ENCODE assay signal across 36 cellular contexts in genomic region chr3:37372669-37373068, GRCh38.
"Had no signal": no experiment of that assay in that cellular context is flagged by ENCODE, and none has a peak within 500 bp of the region (broad histone marks: within the 10 kb centered on the region; RNA-seq: fewer than 3 reads in every experiment).

No MANE protein-coding gene starts in this region.

- H3K4me1 ChIP-seq: ascending aorta had no signal

- ATAC-seq: activated CD8-positive, alpha-beta T cell treated with anti-CD3 and anti-CD28 coated beads for 36 hours; activated naive CD8-positive, alpha-beta T cell treated with anti-CD3 and anti-CD28 coated beads, Interleukin-2, amount 50 U/mL, for 24 hours had no signal

- H3K4me3 Mint-ChIP-seq: activated B cell treated with CpG ODN at 0.5 μM for 24 hours; activated CD4-positive, alpha-beta memory T cell treated with anti-CD3 and anti-CD28 coated beads for 36 hours; activated CD4-positive, alpha-beta T cell treated with anti-CD3 and anti-CD28 coated beads, Interleukin-2, amount 10 ng/mL, durations not matched to agents 24 days and 14 days; activated CD8-positive, alpha-beta T cell treated with anti-CD3 and anti-CD28 coated beads for 36 hours; activated naive CD4-positive, alpha-beta T cell treated with anti-CD3 and anti-CD28 coated beads, Interleukin-2, amount 10 ng/mL, durations not matched to agents 7 days and 5 days; activated naive CD8-positive, alpha-beta T cell; activated naive CD8-positive, alpha-beta T cell treated with anti-CD3 and anti-CD28 coated beads, Interleukin-2, amount 10 ng/mL, durations not matched to agents 7 days and 5 days; activated naive CD8-positive, alpha-beta T cell treated with anti-CD3 and anti-CD28 coated beads, Interleukin-2, amount 50 U/mL, for 24 hours; activated T-cell treated with anti-CD3 and anti-CD28 coated beads, Interleukin-2, amount 50 U/mL, for 24 hours; brain; central memory CD8-positive, alpha-beta T cell; T-helper 1 cell treated with Interleukin-12 subunit alpha and Interleukin-12 subunit beta and Interleukin-4 antibody, amounts not matched to agents 30 μg/mL and 1 μg/mL, for 36 hours; T-helper 2 cell treated with Interferon-gamma antibody and Interleukin-4, amounts not matched to agents 5 μg/mL and 100 μg/mL, for 36 hours had no signal

- DNase-seq: activated B cell treated with CpG ODN at 0.5 μM for 24 hours; activated CD4-positive, alpha-beta memory T cell treated with anti-CD3 and anti-CD28 coated beads for 36 hours; activated CD4-positive, alpha-beta T cell treated with anti-CD3 and anti-CD28 coated beads for 4 hours; activated CD4-positive, alpha-beta T cell treated with anti-CD3 and anti-CD28 coated beads, Interleukin-2, amount 10 ng/mL, durations not matched to agents 24 days and 14 days; activated CD4-positive, alpha-beta T cell treated with anti-CD3 and anti-CD28 coated beads, Interleukin-2, amount 50 U/mL, for 1 hour; activated CD4-positive, alpha-beta T cell treated with anti-CD3 and anti-CD28 coated beads, Interleukin-2, amount 50 U/mL, for 4 hours; activated CD4-positive, CD25-positive, alpha-beta regulatory T cell treated with anti-CD3 and anti-CD28 coated beads, Interleukin-2, amount 50 U/mL, for 72 hours; activated CD8-positive, alpha-beta memory T cell treated with anti-CD3 and anti-CD28 coated beads, Interleukin-2, amount 50 U/mL, for 4 hours; activated CD8-positive, alpha-beta T cell treated with anti-CD3 and anti-CD28 coated beads for 36 hours; activated effector memory CD4-positive, alpha-beta T cell treated with Interleukin-2 at 50 U/mL for 16 hours; activated gamma-delta T cell; activated naive CD4-positive, alpha-beta T cell treated with anti-CD3 and anti-CD28 coated beads, Interleukin-2, amount 10 ng/mL, durations not matched to agents 7 days and 5 days; activated naive CD4-positive, alpha-beta T cell treated with Interleukin-2 at 50 U/mL for 16 hours; activated naive CD8-positive, alpha-beta T cell treated with anti-CD3 and anti-CD28 coated beads, Interleukin-2, amount 10 ng/mL, durations not matched to agents 7 days and 5 days; activated naive CD8-positive, alpha-beta T cell treated with anti-CD3 and anti-CD28 coated beads, Interleukin-2, amount 50 U/mL, for 24 hours; activated T-cell treated with anti-CD3 and anti-CD28 coated beads for 4 hours; activated T-cell treated with anti-CD3 and anti-CD28 coated beads, Interleukin-2, amount 50 U/mL, for 24 hours; activated T-cell treated with anti-CD3 and anti-CD28 coated beads, Interleukin-2, amount 50 U/mL, for 48 hours; amygdala; anterior cingulate cortex; caudate nucleus; cerebellar nuclear complex; T-helper 1 cell; T-helper 2 cell; T-helper 9 cell had no signal

- H3K27ac ChIP-seq: ascending aorta, cardiac muscle cell, VCaP had no signal

- H3K9me3 Mint-ChIP-seq: central memory CD8-positive, alpha-beta T cell; T-helper 1 cell treated with Interleukin-12 subunit alpha and Interleukin-12 subunit beta and Interleukin-4 antibody, amounts not matched to agents 30 μg/mL and 1 μg/mL, for 36 hours had no signal

- H3K27me3 Mint-ChIP-seq: activated B cell treated with CpG ODN at 0.5 μM for 24 hours; activated CD4-positive, alpha-beta memory T cell treated with anti-CD3 and anti-CD28 coated beads for 36 hours; activated CD4-positive, alpha-beta T cell treated with anti-CD3 and anti-CD28 coated beads, Interleukin-2, amount 10 ng/mL, durations not matched to agents 24 days and 14 days; activated CD8-positive, alpha-beta T cell treated with anti-CD3 and anti-CD28 coated beads for 36 hours; activated naive CD4-positive, alpha-beta T cell treated with anti-CD3 and anti-CD28 coated beads, Interleukin-2, amount 10 ng/mL, durations not matched to agents 7 days and 5 days; activated naive CD8-positive, alpha-beta T cell; activated naive CD8-positive, alpha-beta T cell treated with anti-CD3 and anti-CD28 coated beads, Interleukin-2, amount 10 ng/mL, durations not matched to agents 7 days and 5 days; activated naive CD8-positive, alpha-beta T cell treated with anti-CD3 and anti-CD28 coated beads, Interleukin-2, amount 50 U/mL, for 24 hours; activated T-cell treated with anti-CD3 and anti-CD28 coated beads, Interleukin-2, amount 50 U/mL, for 24 hours; brain; central memory CD8-positive, alpha-beta T cell had no signal

- FAIRE-seq: bronchial epithelial cell, TTC549 had no signal

- H3K27ac Mint-ChIP-seq: activated B cell treated with CpG ODN at 0.5 μM for 24 hours; activated CD4-positive, alpha-beta memory T cell treated with anti-CD3 and anti-CD28 coated beads for 36 hours; activated CD4-positive, alpha-beta T cell treated with anti-CD3 and anti-CD28 coated beads, Interleukin-2, amount 10 ng/mL, durations not matched to agents 24 days and 14 days; activated CD8-positive, alpha-beta T cell treated with anti-CD3 and anti-CD28 coated beads for 36 hours; activated naive CD4-positive, alpha-beta T cell treated with anti-CD3 and anti-CD28 coated beads, Interleukin-2, amount 10 ng/mL, durations not matched to agents 7 days and 5 days; activated naive CD8-positive, alpha-beta T cell; activated naive CD8-positive, alpha-beta T cell treated with anti-CD3 and anti-CD28 coated beads, Interleukin-2, amount 10 ng/mL, durations not matched to agents 7 days and 5 days; activated naive CD8-positive, alpha-beta T cell treated with anti-CD3 and anti-CD28 coated beads, Interleukin-2, amount 50 U/mL, for 24 hours; activated T-cell treated with anti-CD3 and anti-CD28 coated beads, Interleukin-2, amount 50 U/mL, for 24 hours; activated T-helper 2 cell treated with anti-CD3 and anti-CD28 coated beads, Interferon-gamma antibody, Interleukin-2, Interleukin-4, amounts not matched to agents 10 μg/mL and 5 μg/mL and 100 μg/mL, durations not matched to agents 14 hours and 24 hours and 36 hours; T-helper 1 cell treated with Interleukin-12 subunit alpha and Interleukin-12 subunit beta and Interleukin-4 antibody, amounts not matched to agents 30 μg/mL and 1 μg/mL, for 36 hours; T-helper 2 cell treated with Interferon-gamma antibody and Interleukin-4, amounts not matched to agents 5 μg/mL and 100 μg/mL, for 36 hours had no signal

- H3K4me1 Mint-ChIP-seq: activated CD4-positive, alpha-beta T cell treated with anti-CD3 and anti-CD28 coated beads, Interleukin-2, amount 10 ng/mL, durations not matched to agents 24 days and 14 days; activated naive CD4-positive, alpha-beta T cell treated with anti-CD3 and anti-CD28 coated beads, Interleukin-2, amount 10 ng/mL, durations not matched to agents 7 days and 5 days; activated naive CD8-positive, alpha-beta T cell treated with anti-CD3 and anti-CD28 coated beads, Interleukin-2, amount 10 ng/mL, durations not matched to agents 7 days and 5 days; brain; central memory CD8-positive, alpha-beta T cell had no signal

- H3K27me3 ChIP-seq: ascending aorta, cardiac muscle cell had no signal

- H3K4me3 ChIP-seq: ascending aorta, cardiac muscle cell had no signal
